19 cellular contexts compared by ENCODE assay signal in genomic region chr12:48266826-48267225, GRCh38.
DNase-seq lines count a peak whose midpoint lies in the region; ATAC-seq and TF ChIP-seq lines count a peak whose summit lies in the region.
"Had no signal": no experiment of that assay in that cellular context is flagged by ENCODE, and none has a peak within 500 bp of the region (broad histone marks: within the 10 kb centered on the region; RNA-seq: fewer than 3 reads in every experiment).

No MANE protein-coding gene starts in this region.

- H3K27ac ChIP-seq in DOHH2 (ENCODE audit: low read depth, low read length) (peak overlapping the region; percentile 79), OCI-LY3 (ENCODE audit: low read length) (no peak overlapping the region)
- H3K27ac ChIP-seq: 22Rv1; A549; BLaER1 treated with 17β-estradiol and CSF1 and Interleukin-3, amounts not matched to agents 10 nM and 100 nM; C4-2B had no signal

- no peaks in the 10 kb centered on the region for H3K27me3 ChIP-seq in DOHH2 (ENCODE audit: control insufficient read depth, low read length)
- H3K27me3 ChIP-seq in OCI-LY3 (ENCODE audit: low read depth, low read length), result no peaks in the 10 kb centered on the region
- H3K27me3 ChIP-seq: BLaER1 treated with 17β-estradiol and CSF1 and Interleukin-3, amounts not matched to agents 10 nM and 100 nM had no signal

- H3K27me3 Mint-ChIP-seq in activated CD4-positive, alpha-beta T cell treated with anti-CD3 and anti-CD28 coated beads, Interleukin-2, amount 10 ng/mL, durations not matched to agents 24 days and 14 days, result peaks cover 25% of the 10 kb centered on the region
- H3K27me3 Mint-ChIP-seq in activated CD4-positive, alpha-beta T cell treated with anti-CD3 and anti-CD28 coated beads for 36 hours, result peaks cover 12% of the 10 kb centered on the region

- no peaks in the 10 kb centered on the region; the same call in 1 of the 2 replicates for H3F3A ChIP-seq in DOHH2 (ENCODE audit: control insufficient read depth, insufficient read depth)

- H3K9me2 ChIP-seq in DOHH2 (replicated peaks; ENCODE audit: control insufficient read depth, low read length), result no peaks in the 10 kb centered on the region

- H3K4me2 ChIP-seq in DOHH2 (ENCODE audit: low read length) (peak overlapping the region; percentile 67), OCI-LY3 (ENCODE audit: low read length) (peak overlapping the region; percentile 20; the same call in 1 of the 2 replicates)
- H3K4me2 ChIP-seq: A549 had no signal

- H3K4me1 ChIP-seq in DOHH2 (ENCODE audit: control insufficient read depth, low read length) (peaks cover 41% of the 10 kb centered on the region), OCI-LY3 (ENCODE audit: low read length) (peaks cover 21% of the 10 kb centered on the region)
- H3K4me1 ChIP-seq: A549, Caco-2 had no signal

- POLR2A ChIA-PET in activated CD4-positive, alpha-beta T cell treated with anti-CD3 and anti-CD28 coated beads for 36 hours (lab: Charles Lee), result no interaction called here

- H3K36me3 ChIP-seq in DOHH2 (ENCODE audit: control insufficient read depth, low read length) (no peaks in the 10 kb centered on the region; the same call in 1 of the 2 replicates), OCI-LY3 (replicated peaks; ENCODE audit: low read depth, low read length) (no peaks in the 10 kb centered on the region)
- H3K36me3 ChIP-seq: BLaER1 treated with 17β-estradiol and CSF1 and Interleukin-3, amounts not matched to agents 10 nM and 100 nM had no signal

- no peak for ATAC-seq in activated CD4-positive, alpha-beta T cell treated with anti-CD3 and anti-CD28 coated beads for 36 hours
- ATAC-seq in HG03108 (IDR thresholded peaks at IDR 0.05; ENCODE audit: unreplicated experiment), result no peak
- ATAC-seq: A549; CD8-positive, alpha-beta T cell had no signal

- H3K9me3 ChIP-seq in DOHH2 (ENCODE audit: control insufficient read depth, insufficient read depth, low read length), result no peaks in the 10 kb centered on the region
- 0 out of 2 replicates have a peak, but pooled peaks cover 4% of the 10 kb centered on the region for H3K9me3 ChIP-seq in OCI-LY3 (ENCODE audit: insufficient read depth, low read length)
- H3K9me3 ChIP-seq: A549, Caco-2 had no signal

- TF ChIP-seq CTCF in DOHH2 (IDR thresholded peaks at IDR 0.05; ENCODE audit: low read depth, low read length, poor library complexity, severe bottlenecking), result no peak
- no peak for TF ChIP-seq CTCF in OCI-LY3 (IDR thresholded peaks at IDR 0.05; ENCODE audit: low read depth, low read length)

- no peak overlapping the region for H2AFZ ChIP-seq in OCI-LY3 (ENCODE audit: low read depth, low read length)

- H3K4me3 ChIP-seq in DOHH2 (ENCODE audit: low read length) (peak overlapping the region; percentile 52), OCI-LY3 (ENCODE audit: low read length) (no peak overlapping the region)
- H3K4me3 ChIP-seq: A549; BLaER1 treated with 17β-estradiol and CSF1 and Interleukin-3, amounts not matched to agents 10 nM and 100 nM had no signal

- H3K79me2 ChIP-seq in DOHH2 (ENCODE audit: control insufficient read depth, low read length) (no peaks in the 10 kb centered on the region), OCI-LY3 (ENCODE audit: low read length) (no peaks in the 10 kb centered on the region)

- no peaks in the 10 kb centered on the region for H3K36me3 Mint-ChIP-seq in activated CD4-positive, alpha-beta T cell treated with anti-CD3 and anti-CD28 coated beads, Interleukin-2, amount 10 ng/mL, durations not matched to agents 24 days and 14 days (ENCODE audit: low read depth)
- no peaks in the 10 kb centered on the region for H3K36me3 Mint-ChIP-seq in activated CD4-positive, alpha-beta T cell treated with anti-CD3 and anti-CD28 coated beads for 36 hours (ENCODE audit: low read depth)
- H3K36me3 Mint-ChIP-seq: CD8-positive, alpha-beta T cell had no signal

- H4K20me1 ChIP-seq in DOHH2 (ENCODE audit: control insufficient read depth, insufficient read depth, low read depth, low read length) (no peaks in the 10 kb centered on the region), OCI-LY3 (ENCODE audit: insufficient read depth, low read length) (no peaks in the 10 kb centered on the region)
- H4K20me1 ChIP-seq: BLaER1 treated with 17β-estradiol and CSF1 and Interleukin-3, amounts not matched to agents 10 nM and 100 nM had no signal

- no peak overlapping the region for H3K9ac ChIP-seq in OCI-LY3 (ENCODE audit: low read length)
- H3K9ac ChIP-seq: BLaER1 treated with 17β-estradiol and CSF1 and Interleukin-3, amounts not matched to agents 10 nM and 100 nM had no signal

- no peaks in the 10 kb centered on the region for H3K9me3 Mint-ChIP-seq in activated CD4-positive, alpha-beta T cell treated with anti-CD3 and anti-CD28 coated beads, Interleukin-2, amount 10 ng/mL, durations not matched to agents 24 days and 14 days
- H3K9me3 Mint-ChIP-seq in activated CD4-positive, alpha-beta T cell treated with anti-CD3 and anti-CD28 coated beads for 36 hours (ENCODE audit: low read depth), result peaks cover 1% of the 10 kb centered on the region
- H3K9me3 Mint-ChIP-seq: CD4-positive, alpha-beta T cell; CD8-positive, alpha-beta T cell had no signal

- intact Hi-C loops in activated CD4-positive, alpha-beta T cell treated with anti-CD3 and anti-CD28 coated beads, Interleukin-2, amount 10 ng/mL, durations not matched to agents 24 days and 14 days (cut with micrococcal nuclease), result no loop called here
- intact Hi-C loops in activated CD4-positive, alpha-beta T cell treated with anti-CD3 and anti-CD28 coated beads for 36 hours (cut with DNase I, micrococcal nuclease), result no loop called here

- peak; percentile 15 for DNase-seq in activated CD4-positive, alpha-beta T cell treated with anti-CD3 and anti-CD28 coated beads, Interleukin-2, amount 10 ng/mL, durations not matched to agents 24 days and 14 days
- no peak for DNase-seq in activated CD4-positive, alpha-beta T cell treated with anti-CD3 and anti-CD28 coated beads for 36 hours
- DNase-seq in medulla oblongata (ENCODE audit: extremely low spot score) (no peak), NCI-H446 treated with DMSO at 0.1 percent for 48 hours (lab: John Stamatoyannopoulos, UW) (no peak)
- DNase-seq: ACHN; Caco-2; Calu3; CD4-positive, alpha-beta T cell; CD8-positive, alpha-beta T cell; DMS79; DND-41; GF-D8 had no signal

- no peak overlapping the region for H3K27ac Mint-ChIP-seq in activated CD4-positive, alpha-beta T cell treated with anti-CD3 and anti-CD28 coated beads, Interleukin-2, amount 10 ng/mL, durations not matched to agents 24 days and 14 days
- H3K27ac Mint-ChIP-seq in activated CD4-positive, alpha-beta T cell treated with anti-CD3 and anti-CD28 coated beads for 36 hours, result no peak overlapping the region
- H3K27ac Mint-ChIP-seq: CD4-positive, alpha-beta T cell; CD8-positive, alpha-beta T cell had no signal

- no peak overlapping the region for H3K4me3 Mint-ChIP-seq in activated CD4-positive, alpha-beta T cell treated with anti-CD3 and anti-CD28 coated beads, Interleukin-2, amount 10 ng/mL, durations not matched to agents 24 days and 14 days
- H3K4me3 Mint-ChIP-seq in activated CD4-positive, alpha-beta T cell treated with anti-CD3 and anti-CD28 coated beads for 36 hours, result no peak overlapping the region
- H3K4me3 Mint-ChIP-seq: CD4-positive, alpha-beta T cell; CD8-positive, alpha-beta T cell had no signal

- CTCF ChIA-PET in activated CD4-positive, alpha-beta T cell treated with anti-CD3 and anti-CD28 coated beads for 36 hours (lab: Charles Lee), result no interaction called here

- H3K4me1 Mint-ChIP-seq in activated CD4-positive, alpha-beta T cell treated with anti-CD3 and anti-CD28 coated beads, Interleukin-2, amount 10 ng/mL, durations not matched to agents 24 days and 14 days, result peaks cover 1% of the 10 kb centered on the region
- H3K4me1 Mint-ChIP-seq in activated CD4-positive, alpha-beta T cell treated with anti-CD3 and anti-CD28 coated beads for 36 hours, result no peaks in the 10 kb centered on the region
